Comparison of ENCODE assay signal across 9 cellular contexts in the genomic region with DNA sequence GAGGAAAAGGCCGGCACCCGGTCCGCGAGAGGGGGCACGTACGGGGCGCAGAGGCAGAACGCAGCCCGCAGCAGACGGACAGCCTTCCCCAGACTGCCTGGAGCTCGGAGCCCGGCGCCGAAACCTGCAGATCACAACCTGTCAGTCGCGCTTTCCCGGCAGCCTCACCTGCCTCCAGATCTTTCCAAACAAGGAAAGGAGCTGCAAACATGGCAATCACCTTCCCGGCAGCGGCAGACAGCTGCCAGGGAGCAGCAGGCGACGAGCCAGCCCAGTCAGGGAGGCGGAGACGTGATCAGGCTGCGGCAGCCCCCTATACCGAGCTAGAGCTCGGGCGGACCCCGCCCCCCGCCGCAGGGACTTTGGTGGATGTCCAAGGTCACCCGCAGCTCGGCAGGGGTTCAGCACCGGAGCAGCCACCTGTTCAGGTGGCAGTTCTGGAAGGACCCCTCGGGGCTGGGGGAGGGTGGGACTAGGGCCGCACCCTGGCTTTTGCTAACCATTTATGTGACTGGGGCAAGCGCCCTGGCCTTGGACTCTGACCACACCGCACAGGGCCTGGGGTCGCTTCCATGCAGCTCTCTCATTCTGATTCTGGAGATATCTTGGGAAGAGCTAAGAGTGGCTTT.
A peak's percentile ranks its signal among the peaks of the same experiment; 100 is the strongest.
DNase-seq lines count a peak whose midpoint lies in the region; TF ChIP-seq lines count a peak whose summit lies in the region.
"Had no signal": no experiment of that assay in that cellular context is flagged by ENCODE, and none has a peak within 500 bp of the region (broad histone marks: within the 10 kb centered on the region; RNA-seq: fewer than 3 reads in every experiment).

No MANE protein-coding gene starts in this region.

- H3K4me2 ChIP-seq in osteoblast (ENCODE audit: insufficient read depth, low read length): peak overlapping the region; percentile 97

- DNase-seq in D341Med (ENCODE audit: low spot score) (peak; percentile 41), NCI-H69 (lab: John Stamatoyannopoulos, UW) (peak; percentile 95), esophagus squamous epithelium (lab: John Stamatoyannopoulos, UW) (no peak), osteoblast (ENCODE audit: insufficient read length, low spot score, missing footprints) (peak; percentile 81), Kasumi-1 (lab: John Stamatoyannopoulos, UW) (no peak), T-helper 1 cell (no peak)
- DNase-seq in activated naive CD4-positive, alpha-beta T cell treated with anti-CD3 and anti-CD28 coated beads for 36 hours: no peak
- no peak for DNase-seq in activated naive CD4-positive, alpha-beta T cell treated with anti-CD3 and anti-CD28 coated beads, Interleukin-2, amount 50 U/mL, for 16 hours
- DNase-seq: activated naive CD4-positive, alpha-beta T cell treated with Interleukin-2 at 50 U/mL for 16 hours had no signal

- TF ChIP-seq POLR2A in esophagus squamous epithelium (IDR thresholded peaks at IDR 0.05): peak in 1 of 4 donors; percentile 4

- H3K4me3 Mint-ChIP-seq in activated naive CD4-positive, alpha-beta T cell treated with anti-CD3 and anti-CD28 coated beads for 36 hours: no peak overlapping the region

- peak overlapping the region; percentile 89 for H2AFZ ChIP-seq in osteoblast (ENCODE audit: low read length)

- TF ChIP-seq CTCF in esophagus squamous epithelium (IDR thresholded peaks at IDR 0.05) (no peak), osteoblast (IDR thresholded peaks at IDR 0.05; ENCODE audit: extremely low read depth, low read depth, low read length) (no peak)

- no peaks in the 10 kb centered on the region for H3K36me3 Mint-ChIP-seq in activated naive CD4-positive, alpha-beta T cell treated with anti-CD3 and anti-CD28 coated beads for 36 hours (ENCODE audit: low read depth)

- WGBS in esophagus squamous epithelium, 2 donors: 27 to 59% methylated on average over 2 to 3 of the region's 38 CpGs

- peaks cover 2% of the 10 kb centered on the region for H3K9me3 Mint-ChIP-seq in activated naive CD4-positive, alpha-beta T cell treated with anti-CD3 and anti-CD28 coated beads for 36 hours

- H3K36me3 ChIP-seq in esophagus squamous epithelium: no peaks in the 10 kb centered on the region
- H3K36me3 ChIP-seq in osteoblast (ENCODE audit: insufficient read depth, low read length): no peaks in the 10 kb centered on the region

- peaks cover 7% of the 10 kb centered on the region for H3K4me1 Mint-ChIP-seq in activated naive CD4-positive, alpha-beta T cell treated with anti-CD3 and anti-CD28 coated beads for 36 hours (ENCODE audit: low read depth)

- no peaks in the 10 kb centered on the region for H3K79me2 ChIP-seq in osteoblast (ENCODE audit: insufficient read depth, low read length)

- no peaks in the 10 kb centered on the region for H4K20me1 ChIP-seq in osteoblast (ENCODE audit: insufficient read depth, low read length)

- H3K27me3 Mint-ChIP-seq in activated naive CD4-positive, alpha-beta T cell treated with anti-CD3 and anti-CD28 coated beads for 36 hours (ENCODE audit: low read depth): peaks cover 45% of the 10 kb centered on the region

- H3K9me3 ChIP-seq in esophagus squamous epithelium: no peaks in the 10 kb centered on the region
- no peaks in the 10 kb centered on the region for H3K9me3 ChIP-seq in osteoblast (ENCODE audit: low read depth, low read length)

- peak overlapping the region; percentile 90 to 95 (median 92) for H3K27ac ChIP-seq in esophagus squamous epithelium
- H3K27ac ChIP-seq in osteoblast (ENCODE audit: low read depth, low read length): no peak overlapping the region

- intact Hi-C loops in esophagus squamous epithelium (cut with DNase I): no loop called here
- intact Hi-C loops in activated naive CD4-positive, alpha-beta T cell treated with anti-CD3 and anti-CD28 coated beads for 36 hours (cut with micrococcal nuclease): no loop called here

- H3K4me1 ChIP-seq in esophagus squamous epithelium (peaks cover 17 to 72% (median 34%) of the 10 kb centered on the region in 3 donors), osteoblast (ENCODE audit: insufficient read depth, low read length) (peaks cover 12% of the 10 kb centered on the region)

- H3K27ac Mint-ChIP-seq in activated naive CD4-positive, alpha-beta T cell treated with anti-CD3 and anti-CD28 coated beads for 36 hours: no peak overlapping the region

- H3K27me3 ChIP-seq in esophagus squamous epithelium (peaks cover 0 to 16% (median 0%) of the 10 kb centered on the region in 4 donors), osteoblast (ENCODE audit: insufficient read depth, low read length) (peaks cover 10% of the 10 kb centered on the region)

- H3K4me3 ChIP-seq in esophagus squamous epithelium (peak overlapping the region; percentile 35 to 70 (median 50)), osteoblast (ENCODE audit: insufficient read depth, low read length) (peak overlapping the region; percentile 75)

- CTCF ChIA-PET in activated naive CD4-positive, alpha-beta T cell treated with anti-CD3 and anti-CD28 coated beads for 36 hours (lab: Charles Lee): no interaction called here

Comparison
In these comparisons a context has a peak if more than half of its experiments do, and no peak if none do; other contexts are left out.
1. DNase-seq: peak in D341Med (single experiment), NCI-H69 (single experiment) and osteoblast (single experiment); none in esophagus squamous epithelium (single experiment), activated naive CD4-positive, alpha-beta T cell treated with anti-CD3 and anti-CD28 coated beads for 36 hours (single experiment), Kasumi-1 (0 of 2), activated naive CD4-positive, alpha-beta T cell treated with anti-CD3 and anti-CD28 coated beads, Interleukin-2, amount 50 U/mL, for 16 hours (single experiment) and T-helper 1 cell (0 of 5).